In genomic region chr12:128542844-128543243, GRCh38 we compare ENCODE assay signal across 20 cellular contexts.
DNase-seq lines count a peak whose midpoint lies in the region; ATAC-seq and TF ChIP-seq lines count a peak whose summit lies in the region.
"Had no signal": no experiment of that assay in that cellular context is flagged by ENCODE, and none has a peak within 500 bp of the region (broad histone marks: within the 10 kb centered on the region; RNA-seq: fewer than 3 reads in every experiment).

No MANE protein-coding gene starts in this region.

- ATAC-seq in CD4-positive, CD25-positive, alpha-beta regulatory T cell (ENCODE audit: low read depth in 2 of 2): no peak
- ATAC-seq in HG02970 (IDR thresholded peaks at IDR 0.05; ENCODE audit: low FRiP score, unreplicated experiment) (no peak), GM18519 (IDR thresholded peaks at IDR 0.05; ENCODE audit: low FRiP score, unreplicated experiment) (no peak)
- ATAC-seq: SK-N-SH treated with all-trans-retinoic acid at 6 μM for 48 hours had no signal

- H3K4me3 ChIP-seq in CD4-positive, CD25-positive, alpha-beta regulatory T cell (ENCODE audit: low read depth, low read length): peak overlapping the region; percentile 45
- H3K4me3 ChIP-seq in MM.1S (ENCODE audit: low read length) (peak overlapping the region; percentile 37; the same call in 1 of the 2 replicates), endocrine pancreas (ENCODE audit: control insufficient read depth, insufficient read depth, low read length) (peak overlapping the region; percentile 8), coronary artery (no peak overlapping the region)
- H3K4me3 ChIP-seq: BLaER1, PC-9 had no signal

- no peaks in the 10 kb centered on the region for H3F3A ChIP-seq in MM.1S (ENCODE audit: insufficient read depth, low read length)

- H3K27me3 ChIP-seq in CD4-positive, CD25-positive, alpha-beta regulatory T cell (ENCODE audit: control insufficient read depth, insufficient read depth, low read length): no peaks in the 10 kb centered on the region
- no peaks in the 10 kb centered on the region for H3K27me3 ChIP-seq in MM.1S (replicated peaks; ENCODE audit: insufficient read depth, low read length)
- H3K27me3 ChIP-seq in endocrine pancreas (ENCODE audit: control insufficient read depth, insufficient read depth, low read length): no peaks in the 10 kb centered on the region
- H3K27me3 ChIP-seq: BLaER1 had no signal

- H3K4me1 Mint-ChIP-seq in CD4-positive, CD25-positive, alpha-beta regulatory T cell: peaks cover 0 to 17% (median 4%) of the 10 kb centered on the region in 4 donors
- H3K4me1 Mint-ChIP-seq in T-helper 2 cell treated with Interferon-gamma antibody and Interleukin-4, amounts not matched to agents 5 μg/mL and 100 μg/mL, for 36 hours (ENCODE audit: low read depth): no peaks in the 10 kb centered on the region
- H3K4me1 Mint-ChIP-seq: IgD-negative memory B cell had no signal

- no peaks in the 10 kb centered on the region for H3K79me2 ChIP-seq in MM.1S (ENCODE audit: low read length)

- peak in 2 of 3 donors; percentile 18 to 47 for DNase-seq in CD4-positive, CD25-positive, alpha-beta regulatory T cell
- DNase-seq in MM.1S: peak; percentile 33
- no peak for DNase-seq in T-helper 2 cell treated with Interferon-gamma antibody and Interleukin-4, amounts not matched to agents 5 μg/mL and 100 μg/mL, for 36 hours (ENCODE audit: low spot score)
- DNase-seq in coronary artery (ENCODE audit: low spot score): no peak
- DNase-seq: GF-D8, GOT3, Karpas-422, NCI-H1048, NCI-H1436 treated with DMSO at 0.1 percent for 48 hours, NCI-H2029, NCI-H446 treated with DMSO at 0.1 percent for 48 hours, PC-9, SIG-M5 had no signal

- H3K27ac ChIP-seq in CD4-positive, CD25-positive, alpha-beta regulatory T cell (ENCODE audit: insufficient read depth, low read length, poor library complexity, severe bottlenecking): peak overlapping the region; percentile 62
- peak overlapping the region; percentile 18; the same call in 1 of the 2 replicates for H3K27ac ChIP-seq in MM.1S (ENCODE audit: low read length)
- no peak overlapping the region for H3K27ac ChIP-seq in coronary artery
- H3K27ac ChIP-seq: BLaER1, PC-9, RWPE1 had no signal

- H3K36me3 Mint-ChIP-seq in CD4-positive, CD25-positive, alpha-beta regulatory T cell: no peaks in the 10 kb centered on the region
- H3K36me3 Mint-ChIP-seq in T-helper 2 cell treated with Interferon-gamma antibody and Interleukin-4, amounts not matched to agents 5 μg/mL and 100 μg/mL, for 36 hours (ENCODE audit: low read depth): no peaks in the 10 kb centered on the region
- H3K36me3 Mint-ChIP-seq: IgD-negative memory B cell had no signal

- H3K36me3 ChIP-seq in CD4-positive, CD25-positive, alpha-beta regulatory T cell (ENCODE audit: control insufficient read depth, insufficient read depth, low read length): no peaks in the 10 kb centered on the region
- H3K36me3 ChIP-seq in MM.1S (replicated peaks; ENCODE audit: insufficient read depth, low read length): no peaks in the 10 kb centered on the region
- no peaks in the 10 kb centered on the region for H3K36me3 ChIP-seq in endocrine pancreas (ENCODE audit: control insufficient read depth, insufficient read depth, low read length)
- H3K36me3 ChIP-seq: BLaER1 had no signal

- H3K9ac ChIP-seq in MM.1S (ENCODE audit: low read length) (peak overlapping the region; percentile 37; the same call in 1 of the 2 replicates), endocrine pancreas (ENCODE audit: control insufficient read depth, insufficient read depth, low read length) (no peak overlapping the region)
- H3K9ac ChIP-seq: BLaER1 had no signal

- TF ChIP-seq CTCF in MM.1S (IDR thresholded peaks at IDR 0.05; ENCODE audit: low read length) (no peak), coronary artery (IDR thresholded peaks at IDR 0.05) (no peak)

- peak overlapping the region in 2 of 4 donors; percentile 82 to 95 for H3K4me3 Mint-ChIP-seq in CD4-positive, CD25-positive, alpha-beta regulatory T cell
- H3K4me3 Mint-ChIP-seq in T-helper 2 cell treated with Interferon-gamma antibody and Interleukin-4, amounts not matched to agents 5 μg/mL and 100 μg/mL, for 36 hours: no peak overlapping the region

- H3K9me2 ChIP-seq in MM.1S (replicated peaks; ENCODE audit: insufficient read depth, low read length): no peaks in the 10 kb centered on the region

- no peaks in the 10 kb centered on the region for H3K9me3 ChIP-seq in CD4-positive, CD25-positive, alpha-beta regulatory T cell (ENCODE audit: control insufficient read depth in 2 of 2, low read length in 2 of 2)
- no peaks in the 10 kb centered on the region for H3K9me3 ChIP-seq in MM.1S (replicated peaks; ENCODE audit: insufficient read depth, low read length)
- H3K9me3 ChIP-seq in endocrine pancreas (ENCODE audit: control insufficient read depth, low read length): no peaks in the 10 kb centered on the region

- peaks cover 11% of the 10 kb centered on the region for H3K4me1 ChIP-seq in CD4-positive, CD25-positive, alpha-beta regulatory T cell (ENCODE audit: control insufficient read depth, insufficient read depth, low read length, poor library complexity, severe bottlenecking)
- no peaks in the 10 kb centered on the region for H3K4me1 ChIP-seq in MM.1S (ENCODE audit: low read length)
- H3K4me1 ChIP-seq in endocrine pancreas (ENCODE audit: control insufficient read depth, insufficient read depth, low read length): no peaks in the 10 kb centered on the region
- H3K4me1 ChIP-seq: BLaER1 had no signal

- peaks cover 5% of the 10 kb centered on the region for H3K27me3 Mint-ChIP-seq in CD4-positive, CD25-positive, alpha-beta regulatory T cell
- H3K27me3 Mint-ChIP-seq in T-helper 2 cell treated with Interferon-gamma antibody and Interleukin-4, amounts not matched to agents 5 μg/mL and 100 μg/mL, for 36 hours (ENCODE audit: low read depth): no peaks in the 10 kb centered on the region
- H3K27me3 Mint-ChIP-seq: IgD-negative memory B cell had no signal

- H3K27ac Mint-ChIP-seq in CD4-positive, CD25-positive, alpha-beta regulatory T cell: peak overlapping the region in 2 of 3 donors; percentile 91 to 95
- peak overlapping the region; percentile 31 for H3K27ac Mint-ChIP-seq in T-helper 2 cell treated with Interferon-gamma antibody and Interleukin-4, amounts not matched to agents 5 μg/mL and 100 μg/mL, for 36 hours
- H3K27ac Mint-ChIP-seq: IgD-negative memory B cell had no signal

- H4K20me1 ChIP-seq in MM.1S (ENCODE audit: insufficient read depth, low read length): no peaks in the 10 kb centered on the region
- H4K20me1 ChIP-seq: BLaER1 had no signal

- H2AFZ ChIP-seq in MM.1S (ENCODE audit: low read length): peak overlapping the region; percentile 27; the same call in 1 of the 2 replicates
- H2AFZ ChIP-seq: PC-9 had no signal

- H3K9me3 Mint-ChIP-seq in CD4-positive, CD25-positive, alpha-beta regulatory T cell: peaks cover 0 to 5% (median 0%) of the 10 kb centered on the region in 7 donors
- peaks cover 5% of the 10 kb centered on the region for H3K9me3 Mint-ChIP-seq in T-helper 2 cell treated with Interferon-gamma antibody and Interleukin-4, amounts not matched to agents 5 μg/mL and 100 μg/mL, for 36 hours

- peak overlapping the region; percentile 57; the same call in 1 of the 2 replicates for H3K4me2 ChIP-seq in MM.1S (ENCODE audit: low read depth, low read length)
- H3K4me2 ChIP-seq: BLaER1, PC-9 had no signal

Comparison
In these comparisons a context has a peak if more than half of its experiments do, and no peak if none do; other contexts are left out.
1. DNase-seq: peak in CD4-positive, CD25-positive, alpha-beta regulatory T cell (2 of 3) and MM.1S (single experiment); none in T-helper 2 cell treated with Interferon-gamma antibody and Interleukin-4, amounts not matched to agents 5 μg/mL and 100 μg/mL, for 36 hours (single experiment) and coronary artery (single experiment).
2. H3K27ac ChIP-seq: peak in CD4-positive, CD25-positive, alpha-beta regulatory T cell (single experiment) and MM.1S (single experiment); none in coronary artery (0 of 2).